In the genomic region with DNA sequence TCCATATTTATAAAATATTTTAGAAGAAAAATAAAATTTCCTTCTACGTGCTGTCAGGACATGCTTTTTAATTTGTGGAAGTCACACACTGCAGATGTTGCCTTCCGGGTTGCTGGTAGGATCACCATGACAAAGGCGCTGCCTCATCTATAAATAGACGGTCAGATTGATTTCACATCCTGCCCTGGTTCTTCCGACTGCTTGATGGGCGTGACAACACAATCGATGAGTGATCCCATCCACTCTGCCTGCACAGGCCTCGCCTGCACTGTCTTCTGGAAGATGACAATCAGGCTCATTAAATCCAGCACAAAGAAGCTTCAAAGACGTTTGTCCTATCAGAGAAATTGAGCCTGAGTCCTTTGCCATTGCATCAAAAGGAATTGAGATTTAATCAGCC, we compare ENCODE assay signal across 15 cellular contexts.
A peak's percentile ranks its signal among the peaks of the same experiment; 100 is the strongest.
DNase-seq lines count a peak whose midpoint lies in the region; ATAC-seq, FAIRE-seq and TF ChIP-seq lines count a peak whose summit lies in the region.
"Had no signal": no experiment of that assay in that cellular context is flagged by ENCODE, and none has a peak within 500 bp of the region (broad histone marks: within the 10 kb centered on the region; RNA-seq: fewer than 3 reads in every experiment).

No MANE protein-coding gene starts in this region.

- H3K4me1 ChIP-seq in BLaER1 treated with 17β-estradiol and CSF1 and Interleukin-3, amounts not matched to agents 10 nM and 100 nM = peaks cover 15 to 24% (median 21%) of the 10 kb centered on the region in 10 experiments
- no peaks in the 10 kb centered on the region for H3K4me1 ChIP-seq in uterus
- H3K4me1 ChIP-seq: body of pancreas had no signal

- ATAC-seq in GM19468 (IDR thresholded peaks at IDR 0.05; ENCODE audit: extremely low read depth, unreplicated experiment) = peak; percentile 58
- ATAC-seq: body of pancreas, Panc1 had no signal

- 0 out of 22 replicates have a peak, but pooled peaks cover 0 to 3% (median 0%) of the 10 kb centered on the region in 11 experiments for H3K27me3 ChIP-seq in BLaER1 treated with 17β-estradiol and CSF1 and Interleukin-3, amounts not matched to agents 10 nM and 100 nM
- H3K27me3 ChIP-seq in uterus = no peaks in the 10 kb centered on the region
- H3K27me3 ChIP-seq: body of pancreas had no signal

- H3K9me3 ChIP-seq in BLaER1 treated with 17β-estradiol and CSF1 and Interleukin-3, amounts not matched to agents 10 nM and 100 nM (replicated peaks in 1 of 11) = peaks cover 6 to 20% (median 16%) of the 10 kb centered on the region in 11 experiments
- H3K9me3 ChIP-seq in uterus = no peaks in the 10 kb centered on the region
- H3K9me3 ChIP-seq: body of pancreas had no signal

- H3K36me3 ChIP-seq in BLaER1 treated with 17β-estradiol and CSF1 and Interleukin-3, amounts not matched to agents 10 nM and 100 nM = peaks cover 0 to 5% (median 0%) of the 10 kb centered on the region in 11 experiments; a peak in 1 of 22 replicates
- H3K36me3 ChIP-seq in uterus = no peaks in the 10 kb centered on the region

- H3K27ac ChIP-seq in BLaER1 treated with 17β-estradiol and CSF1 and Interleukin-3, amounts not matched to agents 10 nM and 100 nM = peak overlapping the region in 9 of 11 experiments; percentile 16 to 65 (median 47); a peak in 17 of 22 replicates
- no peak overlapping the region for H3K27ac ChIP-seq in uterus
- H3K27ac ChIP-seq: body of pancreas had no signal

- intact Hi-C loops in uterus (cut with DNase I; ENCODE audit: low total_unique reads) = no loop called here

- H3K4me2 ChIP-seq in BLaER1 treated with 17β-estradiol and CSF1 and Interleukin-3, amounts not matched to agents 10 nM and 100 nM = peak overlapping the region; percentile 42 to 75 (median 61)

- FAIRE-seq in H54 (lab: Jason Lieb, UNC) = no peak
- FAIRE-seq: TTC549 had no signal

- no peaks in the 10 kb centered on the region for H4K20me1 ChIP-seq in BLaER1 treated with 17β-estradiol and CSF1 and Interleukin-3, amounts not matched to agents 10 nM and 100 nM

- TF ChIP-seq CTCF in uterus (IDR thresholded peaks at IDR 0.05) = no peak

- DNase-seq in NCI-H510A treated with DMSO at 0.1 percent for 48 hours (lab: John Stamatoyannopoulos, UW) (peak; percentile 84), hepatic stellate cell (ENCODE audit: low spot score) (peak; percentile 9), ecto neural progenitor cell (ENCODE audit: low spot score) (no peak), NCI-H69 (lab: John Stamatoyannopoulos, UW) (no peak), H54 (ENCODE audit: insufficient read length, low spot score) (no peak), uterus (no peak)
- DNase-seq: activated T-cell treated with anti-CD3 and anti-CD28 coated beads for 4 hours; body of pancreas; CD4-positive, alpha-beta memory T cell; naive B cell; NCI-H1436 had no signal

- peak overlapping the region in 1 of 11 experiments; percentile 13; a peak in 1 of 22 replicates for H3K9ac ChIP-seq in BLaER1 treated with 17β-estradiol and CSF1 and Interleukin-3, amounts not matched to agents 10 nM and 100 nM

- peak overlapping the region in 2 of 10 experiments; percentile 2 to 23; a peak in 5 of 20 replicates for H3K4me3 ChIP-seq in BLaER1 treated with 17β-estradiol and CSF1 and Interleukin-3, amounts not matched to agents 10 nM and 100 nM
- no peak overlapping the region for H3K4me3 ChIP-seq in uterus
- H3K4me3 ChIP-seq: body of pancreas had no signal

- TF ChIP-seq POLR2A in H54 (IDR thresholded peaks at IDR 0.05; ENCODE audit: low read depth, low read length) (no peak), uterus (IDR thresholded peaks at IDR 0.05) (no peak)

Comparison
In these comparisons a context has a peak if more than half of its experiments do, and no peak if none do; other contexts are left out.
1. H3K27ac ChIP-seq: peak in BLaER1 treated with 17β-estradiol and CSF1 and Interleukin-3, amounts not matched to agents 10 nM and 100 nM (9 of 11); none in uterus (0 of 2).
2. DNase-seq: peak in NCI-H510A treated with DMSO at 0.1 percent for 48 hours (single experiment) and hepatic stellate cell (single experiment); none in ecto neural progenitor cell (single experiment), NCI-H69 (single experiment), H54 (single experiment) and uterus (0 of 2).